In the genomic region with DNA sequence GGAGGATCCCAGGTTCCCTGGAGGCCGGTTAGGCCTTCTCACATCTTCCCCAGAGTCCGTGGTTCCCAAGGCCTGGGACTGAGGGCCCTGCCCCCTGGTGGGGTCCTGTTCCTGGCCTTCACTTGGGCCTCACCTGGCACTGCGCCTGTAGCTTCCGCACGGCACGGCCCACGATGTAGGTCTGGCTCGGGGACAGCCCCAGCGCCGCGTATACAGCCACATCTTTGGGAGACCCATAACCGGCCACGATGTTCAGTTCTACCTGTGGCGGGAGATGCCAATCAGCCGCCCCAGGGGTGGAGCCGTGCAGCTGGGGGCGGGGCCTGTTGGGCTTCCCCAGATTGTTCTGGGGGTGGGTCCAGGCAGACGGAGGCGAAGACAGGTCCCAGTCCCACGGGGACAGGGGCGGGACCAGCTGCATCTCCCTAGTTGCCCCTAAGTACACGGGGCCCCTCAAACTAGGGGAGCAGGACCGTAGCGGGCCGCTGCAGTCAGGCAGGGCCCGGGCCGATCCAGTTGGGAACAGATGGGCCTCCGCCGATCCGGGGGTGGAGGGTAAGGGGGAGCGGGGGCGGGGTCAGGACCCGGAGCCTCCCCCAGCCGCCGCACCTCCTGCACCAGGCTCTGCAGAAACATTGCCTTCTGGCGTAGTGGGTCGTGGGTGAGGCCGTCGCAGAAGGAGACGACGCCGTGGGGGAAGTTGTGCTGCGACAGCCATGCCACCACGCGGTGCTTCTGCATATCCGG, we compare ENCODE assay signal across 19 cellular contexts.
A peak's percentile ranks its signal among the peaks of the same experiment; 100 is the strongest.
DNase-seq lines count a peak whose midpoint lies in the region; ATAC-seq and TF ChIP-seq lines count a peak whose summit lies in the region.
"Had no signal": no experiment of that assay in that cellular context is flagged by ENCODE, and none has a peak within 500 bp of the region (broad histone marks: within the 10 kb centered on the region; RNA-seq: fewer than 3 reads in every experiment).

No MANE protein-coding gene starts in this region.

- CTCF ChIA-PET in HEK293T (lab: Yijun Ruan, JAX): no interaction called here

- no peak overlapping the region for H3K27ac Mint-ChIP-seq in activated naive CD8-positive, alpha-beta T cell treated with anti-CD3 and anti-CD28 coated beads, Interleukin-2, amount 50 U/mL, for 24 hours
- H3K27ac Mint-ChIP-seq: neural progenitor cell, type B pancreatic cell had no signal

- peak; percentile 54 to 63 for DNase-seq in activated T-cell treated with anti-CD3 and anti-CD28 coated beads, Interleukin-2, amount 50 U/mL, for 48 hours
- no peak for DNase-seq in activated T-cell treated with anti-CD3 and anti-CD28 coated beads for 4 hours
- DNase-seq in HEK293T (ENCODE audit: extremely low spot score): no peak
- peak; percentile 44 for DNase-seq in activated naive CD8-positive, alpha-beta T cell treated with anti-CD3 and anti-CD28 coated beads, Interleukin-2, amount 50 U/mL, for 24 hours
- peak; percentile 52 for DNase-seq in stimulated activated naive CD8-positive, alpha-beta T cell treated with anti-CD3 and anti-CD28 coated beads, Interleukin-15, Interleukin-2, amounts not matched to agents 100 U/mL and 50 U/mL, for 24 hours
- DNase-seq in NCI-H1048 (lab: John Stamatoyannopoulos, UW): no peak
- DNase-seq in NCI-H226: no peak
- DNase-seq: activated T-cell treated with anti-CD3 and anti-CD28 coated beads, Interleukin-2, amount 50 U/mL, for 4 hours; gastrocnemius medialis; GM23248; mesenchymal stem cell; MV-4-11; NCI-H2227 treated with DMSO at 0.1 percent for 48 hours; SIG-M5; stimulated activated CD4-positive, alpha-beta T cell treated with anti-CD3 and anti-CD28 coated beads, Interleukin-1b, Interleukin-23, amount 100 ng/mL, for 48 hours had no signal

- no peak overlapping the region for H3K4me3 Mint-ChIP-seq in activated naive CD8-positive, alpha-beta T cell treated with anti-CD3 and anti-CD28 coated beads, Interleukin-2, amount 50 U/mL, for 24 hours
- H3K4me3 Mint-ChIP-seq: activated T-cell treated with anti-CD3 and anti-CD28 coated beads, Interleukin-2, amount 50 U/mL, for 4 hours; neural progenitor cell; type B pancreatic cell had no signal

- peaks cover 20% of the 10 kb centered on the region for H3K36me3 Mint-ChIP-seq in activated naive CD8-positive, alpha-beta T cell treated with anti-CD3 and anti-CD28 coated beads, Interleukin-2, amount 50 U/mL, for 24 hours (ENCODE audit: low read depth)

- POLR2A ChIA-PET in HEK293T (lab: Yijun Ruan, JAX): interaction anchor here (1.1 to 2.6 kb wide), 2 partner anchors 10 to 91 kb away, joined by 3 to 10 read pairs; partner anchors contain the start of genes AIP and PPP1CA

- peaks cover 17% of the 10 kb centered on the region for H3K4me1 Mint-ChIP-seq in activated naive CD8-positive, alpha-beta T cell treated with anti-CD3 and anti-CD28 coated beads, Interleukin-2, amount 50 U/mL, for 24 hours

- ATAC-seq in activated naive CD8-positive, alpha-beta T cell treated with anti-CD3 and anti-CD28 coated beads, Interleukin-2, amount 50 U/mL, for 24 hours: peak; percentile 6
- ATAC-seq in stimulated activated naive CD8-positive, alpha-beta T cell treated with anti-CD3 and anti-CD28 coated beads, Interleukin-15, Interleukin-2, amounts not matched to agents 100 U/mL and 50 U/mL, for 24 hours: no peak
- no peak for ATAC-seq in GM19452 (IDR thresholded peaks at IDR 0.05; ENCODE audit: unreplicated experiment)
- ATAC-seq: gastrocnemius medialis, right cardiac atrium had no signal

- H3K27me3 Mint-ChIP-seq in activated naive CD8-positive, alpha-beta T cell treated with anti-CD3 and anti-CD28 coated beads, Interleukin-2, amount 50 U/mL, for 24 hours: no peaks in the 10 kb centered on the region
- H3K27me3 Mint-ChIP-seq: type B pancreatic cell had no signal

- no peaks in the 10 kb centered on the region for H3K9me3 Mint-ChIP-seq in activated naive CD8-positive, alpha-beta T cell treated with anti-CD3 and anti-CD28 coated beads, Interleukin-2, amount 50 U/mL, for 24 hours
- H3K9me3 Mint-ChIP-seq: activated T-cell treated with anti-CD3 and anti-CD28 coated beads, Interleukin-2, amount 50 U/mL, for 4 hours; neural progenitor cell; type B pancreatic cell had no signal

TF ChIP-seq in HEK293T, 16 proteins besides CTCF, POLR2A, EP300 and RAD21:
- TF ChIP-seq, protein P1, sequence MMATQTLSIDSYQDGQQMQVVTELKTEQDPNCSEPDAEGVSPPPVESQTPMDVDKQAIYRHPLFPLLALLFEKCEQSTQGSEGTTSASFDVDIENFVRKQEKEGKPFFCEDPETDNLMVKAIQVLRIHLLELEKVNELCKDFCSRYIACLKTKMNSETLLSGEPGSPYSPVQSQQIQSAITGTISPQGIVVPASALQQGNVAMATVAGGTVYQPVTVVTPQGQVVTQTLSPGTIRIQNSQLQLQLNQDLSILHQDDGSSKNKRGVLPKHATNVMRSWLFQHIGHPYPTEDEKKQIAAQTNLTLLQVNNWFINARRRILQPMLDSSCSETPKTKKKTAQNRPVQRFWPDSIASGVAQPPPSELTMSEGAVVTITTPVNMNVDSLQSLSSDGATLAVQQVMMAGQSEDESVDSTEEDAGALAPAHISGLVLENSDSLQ (IDR thresholded peaks at IDR 0.05): peak; percentile 15; the same call in 1 of the 2 replicates
- TF ChIP-seq TARDBP (IDR thresholded peaks at IDR 0.05) (no peak), CTBP1 (IDR thresholded peaks at IDR 0.05; ENCODE audit: borderline replicate concordance) (no peak), HDGF (IDR thresholded peaks at IDR 0.05; ENCODE audit: borderline replicate concordance) (no peak)

Comparison
In these comparisons a context has a peak if more than half of its experiments do, and no peak if none do; other contexts are left out.
1. DNase-seq: peak in activated T-cell treated with anti-CD3 and anti-CD28 coated beads, Interleukin-2, amount 50 U/mL, for 48 hours (2 of 2), activated naive CD8-positive, alpha-beta T cell treated with anti-CD3 and anti-CD28 coated beads, Interleukin-2, amount 50 U/mL, for 24 hours (single experiment) and stimulated activated naive CD8-positive, alpha-beta T cell treated with anti-CD3 and anti-CD28 coated beads, Interleukin-15, Interleukin-2, amounts not matched to agents 100 U/mL and 50 U/mL, for 24 hours (single experiment); none in activated T-cell treated with anti-CD3 and anti-CD28 coated beads for 4 hours (single experiment), HEK293T (single experiment), NCI-H1048 (single experiment) and NCI-H226 (single experiment).